Comparison of ENCODE assay signal across 1 cellular context in the genomic region with DNA sequence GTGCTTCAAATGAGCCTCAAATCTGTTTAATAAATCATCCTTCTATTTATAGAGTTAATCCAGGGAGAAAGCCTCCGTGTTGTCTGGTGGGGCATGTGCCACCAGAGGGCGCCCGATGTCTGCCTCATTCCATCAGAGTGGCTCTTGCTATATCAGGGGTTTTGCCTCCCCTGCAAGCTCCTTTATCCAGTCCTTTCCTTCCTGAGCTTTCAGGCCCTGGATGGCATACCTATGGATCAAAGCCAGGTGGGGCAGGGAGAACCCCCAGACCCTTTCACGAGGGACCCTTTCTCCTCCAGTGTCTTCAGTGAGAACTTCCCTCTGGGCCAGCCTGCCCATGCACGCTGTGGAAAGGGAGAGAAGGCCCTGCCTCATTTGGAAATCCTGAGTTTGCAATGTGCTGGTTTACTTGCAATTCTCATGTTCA.
TF ChIP-seq lines count a peak whose summit lies in the region.

No MANE protein-coding gene starts in this region.

TF ChIP-seq in IMR-90, 13 proteins besides CTCF, POLR2A, EP300 and RAD21:
- TF ChIP-seq, protein P1, sequence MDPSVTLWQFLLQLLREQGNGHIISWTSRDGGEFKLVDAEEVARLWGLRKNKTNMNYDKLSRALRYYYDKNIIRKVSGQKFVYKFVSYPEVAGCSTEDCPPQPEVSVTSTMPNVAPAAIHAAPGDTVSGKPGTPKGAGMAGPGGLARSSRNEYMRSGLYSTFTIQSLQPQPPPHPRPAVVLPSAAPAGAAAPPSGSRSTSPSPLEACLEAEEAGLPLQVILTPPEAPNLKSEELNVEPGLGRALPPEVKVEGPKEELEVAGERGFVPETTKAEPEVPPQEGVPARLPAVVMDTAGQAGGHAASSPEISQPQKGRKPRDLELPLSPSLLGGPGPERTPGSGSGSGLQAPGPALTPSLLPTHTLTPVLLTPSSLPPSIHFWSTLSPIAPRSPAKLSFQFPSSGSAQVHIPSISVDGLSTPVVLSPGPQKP (IDR thresholded peaks at IDR 0.05; ENCODE audit: borderline replicate concordance, low read depth, low read length): no peak
- TF ChIP-seq BHLHE40 (IDR thresholded peaks at IDR 0.05; ENCODE audit: low read depth, low read length) (no peak), FOS (IDR thresholded peaks at IDR 0.05; ENCODE audit: low read depth, low read length) (no peak), CEBPB (IDR thresholded peaks at IDR 0.05; ENCODE audit: low read depth, low read length) (no peak), SMC3 (IDR thresholded peaks at IDR 0.05; ENCODE audit: low read depth, low read length) (peak; percentile 96), MXI1 (IDR thresholded peaks at IDR 0.05; ENCODE audit: borderline replicate concordance, low read depth, low read length) (no peak), MAFK (IDR thresholded peaks at IDR 0.05; ENCODE audit: low read depth, low read length) (peak; percentile 32; the same call in 1 of the 2 replicates)
